In the genomic region with DNA sequence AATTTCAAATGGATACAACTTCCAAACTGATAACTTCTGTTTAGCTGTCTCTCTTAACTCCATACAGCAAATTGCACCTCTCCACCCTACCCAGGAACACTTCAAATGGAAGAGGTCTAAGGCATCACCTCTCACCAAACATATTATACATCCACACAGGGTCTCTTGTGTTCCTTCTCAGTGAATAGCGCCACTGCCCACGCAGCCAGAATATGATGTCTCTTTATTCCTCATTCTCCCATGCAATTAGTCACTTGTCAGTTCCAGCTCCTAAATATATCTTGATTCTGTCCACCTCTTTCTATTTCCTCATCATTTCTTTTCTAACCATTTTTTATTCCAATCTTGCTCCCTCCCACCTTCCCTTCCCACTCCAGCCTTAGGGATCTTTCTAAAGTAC, we compare ENCODE assay signal across 13 cellular contexts.
"Had no signal": no experiment of that assay in that cellular context is flagged by ENCODE, and none has a peak within 500 bp of the region (broad histone marks: within the 10 kb centered on the region; RNA-seq: fewer than 3 reads in every experiment).

No MANE protein-coding gene starts in this region.

- H3K36me3 ChIP-seq: gastroesophageal sphincter had no signal

- H3K9me3 ChIP-seq: gastroesophageal sphincter had no signal

- H3K27ac Mint-ChIP-seq: activated B cell treated with CpG ODN at 0.5 μM for 24 hours; activated CD8-positive, alpha-beta memory T cell treated with anti-CD3 and anti-CD28 coated beads, Interleukin-2, amount 10 ng/mL, durations not matched to agents 7 days and 5 days had no signal

- H3K4me3 Mint-ChIP-seq: activated B cell treated with CpG ODN at 0.5 μM for 24 hours; activated CD8-positive, alpha-beta memory T cell treated with anti-CD3 and anti-CD28 coated beads, Interleukin-2, amount 10 ng/mL, durations not matched to agents 7 days and 5 days; naive B cell had no signal

- H3K27ac ChIP-seq: gastroesophageal sphincter had no signal

- ATAC-seq: activated CD8-positive, alpha-beta memory T cell treated with anti-CD3 and anti-CD28 coated beads, Interleukin-2, amount 10 ng/mL, durations not matched to agents 7 days and 5 days; gastroesophageal sphincter; left lobe of liver had no signal

- H3K4me3 ChIP-seq: dorsolateral prefrontal cortex, gastroesophageal sphincter had no signal

- H3K27me3 Mint-ChIP-seq: activated B cell treated with CpG ODN at 0.5 μM for 24 hours had no signal

- H3K9me3 Mint-ChIP-seq: activated B cell treated with CpG ODN at 0.5 μM for 24 hours, naive B cell had no signal

- DNase-seq: activated B cell treated with CpG ODN at 0.5 μM for 24 hours; activated CD8-positive, alpha-beta memory T cell treated with anti-CD3 and anti-CD28 coated beads, Interleukin-2, amount 10 ng/mL, durations not matched to agents 7 days and 5 days; activated T-cell treated with anti-CD3 and anti-CD28 coated beads, Interleukin-2, amount 50 U/mL, for 1 hour; erythroblast; hippocampal formation; mammary epithelial cell; naive B cell; retina; stimulated activated CD4-positive, alpha-beta T cell treated with anti-CD3 and anti-CD28 coated beads, Interleukin-12 subunit alpha, Interleukin-12 subunit beta, amount 100 ng/mL, for 4 hours; T-helper 2 cell had no signal

- H3K27me3 ChIP-seq: dorsolateral prefrontal cortex, gastroesophageal sphincter had no signal
